Comparison of ENCODE assay signal across 1 cellular context in genomic region chr1:9397047-9397446, GRCh38.
TF ChIP-seq lines count a peak whose summit lies in the region.

No MANE protein-coding gene starts in this region.

TF ChIP-seq in endothelial cell of umbilical vein, 7 proteins besides CTCF, POLR2A, EP300 and RAD21 (continued from another document):
- no peak for TF ChIP-seq MYC (IDR thresholded peaks at IDR 0.05; ENCODE audit: low read depth, low read length)
- TF ChIP-seq EZH2 (IDR thresholded peaks at IDR 0.05; ENCODE audit: borderline replicate concordance, low read depth, low read length, severe bottlenecking), result no peak
- TF ChIP-seq POLR2AphosphoS5 (IDR thresholded peaks at IDR 0.05; ENCODE audit: insufficient read depth, low read depth, low read length), result no peak
- no peak for TF ChIP-seq FOS (IDR thresholded peaks at IDR 0.05; ENCODE audit: borderline replicate concordance, insufficient read depth, low read length)
- no peak for TF ChIP-seq JUN (IDR thresholded peaks at IDR 0.05; ENCODE audit: borderline replicate concordance, insufficient read depth, insufficient read length, low read depth)
- TF ChIP-seq GATA2 (IDR thresholded peaks at IDR 0.05; ENCODE audit: insufficient read depth, insufficient read length, low read depth, low read length), result no peak
